In the genomic region with DNA sequence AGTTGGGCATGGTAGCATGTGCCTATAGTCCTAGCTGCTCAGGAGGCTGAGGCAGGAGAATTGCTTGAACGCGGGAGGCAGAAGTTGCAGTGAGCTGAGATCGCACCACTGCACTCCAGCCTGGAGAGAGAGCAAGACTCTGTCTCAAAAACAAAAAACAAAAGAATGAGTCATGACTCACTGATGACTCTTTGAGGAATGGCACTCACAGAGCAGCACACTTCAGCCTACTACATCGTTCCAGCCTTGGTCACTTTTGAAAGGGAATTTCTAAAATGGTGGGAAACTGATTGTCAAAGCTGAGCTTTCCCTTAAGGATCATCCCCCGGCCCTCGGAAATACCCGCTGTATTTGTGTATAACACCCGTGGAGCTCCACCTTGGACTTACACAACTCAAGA, we compare ENCODE assay signal across 12 cellular contexts.
A peak's percentile ranks its signal among the peaks of the same experiment; 100 is the strongest.
DNase-seq lines count a peak whose midpoint lies in the region; ATAC-seq, FAIRE-seq and TF ChIP-seq lines count a peak whose summit lies in the region.
"Had no signal": no experiment of that assay in that cellular context is flagged by ENCODE, and none has a peak within 500 bp of the region (broad histone marks: within the 10 kb centered on the region; RNA-seq: fewer than 3 reads in every experiment).

No MANE protein-coding gene starts in this region.

- H3K4me3 Mint-ChIP-seq in H9, result no peak overlapping the region
- no peak overlapping the region for H3K4me3 Mint-ChIP-seq in activated T-helper 1 cell treated with anti-CD3 and anti-CD28 coated beads, Interleukin-12 subunit alpha, Interleukin-12 subunit beta, Interleukin-2, Interleukin-4 antibody, amounts not matched to agents 30 ng/mL and 10 ng/mL and 1 ng/mL, durations not matched to agents 14 hours and 24 hours and 36 hours
- H3K4me3 Mint-ChIP-seq: B cell had no signal

- no peak overlapping the region for H3K27ac Mint-ChIP-seq in activated naive CD4-positive, alpha-beta T cell treated with anti-CD3 and anti-CD28 coated beads, Interleukin-2, amount 50 U/mL, for 72 hours
- H3K27ac Mint-ChIP-seq in H9, result no peak overlapping the region
- no peak overlapping the region for H3K27ac Mint-ChIP-seq in activated T-helper 1 cell treated with anti-CD3 and anti-CD28 coated beads, Interleukin-12 subunit alpha, Interleukin-12 subunit beta, Interleukin-2, Interleukin-4 antibody, amounts not matched to agents 30 ng/mL and 10 ng/mL and 1 ng/mL, durations not matched to agents 14 hours and 24 hours and 36 hours
- H3K27ac Mint-ChIP-seq: B cell had no signal

- no peak overlapping the region for H4K91ac ChIP-seq in H9 (ENCODE audit: insufficient read length, low read depth, low read length)

- no peak overlapping the region for H3K23ac ChIP-seq in H9 (ENCODE audit: insufficient read length, low read depth, low read length)

- no peaks in the 10 kb centered on the region for H3K9me3 ChIP-seq in H9 (ENCODE audit: control insufficient read depth, low read depth, low read length)

- H2BK15ac ChIP-seq in H9 (ENCODE audit: low read depth, low read length), result no peak overlapping the region

- H3K27ac ChIP-seq in H9 (ENCODE audit: insufficient read length, low read depth, low read length), result no peak overlapping the region

- no peak overlapping the region for H3T11ph ChIP-seq in H9 (ENCODE audit: low read length)

- H3K27me3 ChIP-seq in H9 (ENCODE audit: insufficient read depth, low read length), result no peaks in the 10 kb centered on the region

- H3K9ac ChIP-seq in H9 (ENCODE audit: extremely low read depth, insufficient read length, low read length), result no peak overlapping the region

- H3K56ac ChIP-seq in H9 (ENCODE audit: insufficient read length, low read depth, low read length), result no peak overlapping the region

- no peaks in the 10 kb centered on the region for H3K36me3 Mint-ChIP-seq in activated naive CD4-positive, alpha-beta T cell treated with anti-CD3 and anti-CD28 coated beads, Interleukin-2, amount 50 U/mL, for 72 hours
- peaks cover 0 to 5% (median 0%) of the 10 kb centered on the region in 3 experiments; a peak in 3 of 7 replicates for H3K36me3 Mint-ChIP-seq in H9 (ENCODE audit: insufficient read depth in 1 of 3, low read depth in 3 of 3)
- no peaks in the 10 kb centered on the region for H3K36me3 Mint-ChIP-seq in activated T-helper 1 cell treated with anti-CD3 and anti-CD28 coated beads, Interleukin-12 subunit alpha, Interleukin-12 subunit beta, Interleukin-2, Interleukin-4 antibody, amounts not matched to agents 30 ng/mL and 10 ng/mL and 1 ng/mL, durations not matched to agents 14 hours and 24 hours and 36 hours (ENCODE audit: low read depth)

- no peak overlapping the region for H2AFZ ChIP-seq in H9 (ENCODE audit: low read length)

- H3K27me3 Mint-ChIP-seq in H9 (ENCODE audit: low read depth), result no peaks in the 10 kb centered on the region; the same call in 1 of the 2 replicates
- peaks cover 22% of the 10 kb centered on the region for H3K27me3 Mint-ChIP-seq in activated T-helper 1 cell treated with anti-CD3 and anti-CD28 coated beads, Interleukin-12 subunit alpha, Interleukin-12 subunit beta, Interleukin-2, Interleukin-4 antibody, amounts not matched to agents 30 ng/mL and 10 ng/mL and 1 ng/mL, durations not matched to agents 14 hours and 24 hours and 36 hours (ENCODE audit: insufficient read depth)
- H3K27me3 Mint-ChIP-seq: B cell had no signal

- no peak overlapping the region for H3K14ac ChIP-seq in H9 (ENCODE audit: insufficient read depth, low read length)

- no peak overlapping the region for H2BK5ac ChIP-seq in H9 (ENCODE audit: insufficient read length, low read length)

- ATAC-seq in activated naive CD4-positive, alpha-beta T cell treated with anti-CD3 and anti-CD28 coated beads, Interleukin-2, amount 50 U/mL, for 72 hours, result peak; percentile 26 to 57

- no peaks in the 10 kb centered on the region for H3K79me2 ChIP-seq in H9 (ENCODE audit: insufficient read depth, low read length)

- intact Hi-C loops in activated T-helper 1 cell treated with anti-CD3 and anti-CD28 coated beads, Interleukin-12 subunit alpha, Interleukin-12 subunit beta, Interleukin-2, Interleukin-4 antibody, amounts not matched to agents 30 ng/mL and 10 ng/mL and 1 ng/mL, durations not matched to agents 14 hours and 24 hours and 36 hours (cut with micrococcal nuclease), result loop anchor here (2.0 to 5.0 kb wide), 3 partner anchors 63 to 219 kb away; a partner anchor contains a TSS

- no peak overlapping the region for H4K8ac ChIP-seq in H9 (replicated peaks; ENCODE audit: insufficient read length, low read depth, low read length)

- DNase-seq in activated naive CD4-positive, alpha-beta T cell treated with anti-CD3 and anti-CD28 coated beads, Interleukin-2, amount 50 U/mL, for 72 hours (ENCODE audit: low spot score in 2 of 2), result no peak
- no peak for DNase-seq in activated naive CD4-positive, alpha-beta T cell treated with anti-CD3 and anti-CD28 coated beads, Interleukin-2, amount 50 U/mL, for 16 hours
- DNase-seq in T1000 (lab: John Stamatoyannopoulos, UW) (peak; percentile 7), foreskin fibroblast (peak; percentile 81 to 88), urothelium cell line (ENCODE audit: low spot score) (peak; percentile 85), H9 (no peak)
- no peak for DNase-seq in activated T-helper 1 cell treated with anti-CD3 and anti-CD28 coated beads, Interleukin-12 subunit alpha, Interleukin-12 subunit beta, Interleukin-2, Interleukin-4 antibody, amounts not matched to agents 30 ng/mL and 10 ng/mL and 1 ng/mL, durations not matched to agents 14 hours and 24 hours and 36 hours (ENCODE audit: low spot score)
- no peak for DNase-seq in stimulated activated CD4-positive, alpha-beta T cell treated with anti-CD3 and anti-CD28 coated beads, Interleukin-4, amount 100 ng/mL, for 1 hour
- DNase-seq: activated CD4-positive, alpha-beta T cell treated with anti-CD3 and anti-CD28 coated beads, Interleukin-2, amount 50 U/mL, for 48 hours; amygdala had no signal

- H3K4ac ChIP-seq in H9 (ENCODE audit: low read depth, low read length), result no peak overlapping the region

- H3K4me1 ChIP-seq in H9 (ENCODE audit: insufficient read depth, low read length), result 0 out of 2 replicates have a peak, but pooled peaks cover 1% of the 10 kb centered on the region

- no peak overlapping the region for H2AK5ac ChIP-seq in H9 (ENCODE audit: insufficient read length, low read length)

- H4K20me1 ChIP-seq in H9 (ENCODE audit: control insufficient read depth, insufficient read depth, insufficient read length), result no peaks in the 10 kb centered on the region

- no peak overlapping the region for H3K18ac ChIP-seq in H9 (ENCODE audit: insufficient read length, low read depth, low read length)

- peaks cover 28 to 37% of the 10 kb centered on the region in 2 experiments for H3K4me1 Mint-ChIP-seq in H9
- H3K4me1 Mint-ChIP-seq in activated T-helper 1 cell treated with anti-CD3 and anti-CD28 coated beads, Interleukin-12 subunit alpha, Interleukin-12 subunit beta, Interleukin-2, Interleukin-4 antibody, amounts not matched to agents 30 ng/mL and 10 ng/mL and 1 ng/mL, durations not matched to agents 14 hours and 24 hours and 36 hours (ENCODE audit: low read depth), result peaks cover 31% of the 10 kb centered on the region

- no peaks in the 10 kb centered on the region for H3K23me2 ChIP-seq in H9 (ENCODE audit: insufficient read length, low read depth, low read length, poor library complexity, severe bottlenecking)

- no peak for FAIRE-seq in urothelium cell line (lab: Jason Lieb, UNC)

- no peak overlapping the region for H2BK120ac ChIP-seq in H9 (ENCODE audit: low read depth, low read length, poor library complexity, severe bottlenecking)

- H3K4me2 ChIP-seq in H9 (ENCODE audit: insufficient read depth, insufficient read length, low read length), result no peak overlapping the region

- TF ChIP-seq CTCF in foreskin fibroblast (IDR thresholded peaks at IDR 0.05; ENCODE audit: low read depth, low read length), result no peak
- no peak for TF ChIP-seq CTCF in H9 (conservative IDR thresholded peaks at IDR 0.05)

- WGBS in H9 (ENCODE audit: extremely low coverage, insufficient read length, low lambda C conversion rate), result no CpG with 5 or more reads among the region's 8 CpGs

- no peak overlapping the region for H2BK12ac ChIP-seq in H9 (ENCODE audit: insufficient read length, low read depth, low read length)

- no peaks in the 10 kb centered on the region for H3K9me3 Mint-ChIP-seq in activated naive CD4-positive, alpha-beta T cell treated with anti-CD3 and anti-CD28 coated beads, Interleukin-2, amount 50 U/mL, for 72 hours
- peaks cover 0 to 7% of the 10 kb centered on the region in 2 experiments; a peak in 2 of 5 replicates for H3K9me3 Mint-ChIP-seq in H9
- no peaks in the 10 kb centered on the region for H3K9me3 Mint-ChIP-seq in activated T-helper 1 cell treated with anti-CD3 and anti-CD28 coated beads, Interleukin-12 subunit alpha, Interleukin-12 subunit beta, Interleukin-2, Interleukin-4 antibody, amounts not matched to agents 30 ng/mL and 10 ng/mL and 1 ng/mL, durations not matched to agents 14 hours and 24 hours and 36 hours

- H3K79me1 ChIP-seq in H9 (ENCODE audit: insufficient read depth, low read depth, low read length, poor library complexity, severe bottlenecking), result no peaks in the 10 kb centered on the region

- no peak overlapping the region for H2BK20ac ChIP-seq in H9 (ENCODE audit: low read depth, low read length, poor library complexity, severe bottlenecking)

- H3K4me3 ChIP-seq in foreskin fibroblast (ENCODE audit: low read depth in 1 of 2, low read length in 2 of 2), result no peak overlapping the region
- H3K4me3 ChIP-seq: lung had no signal

- H4K5ac ChIP-seq in H9 (ENCODE audit: insufficient read length, low read depth, low read length), result no peak overlapping the region

Comparison
In these comparisons a context has a peak if more than half of its experiments do, and no peak if none do; other contexts are left out.
1. DNase-seq: peak in T1000 (single experiment), foreskin fibroblast (2 of 2) and urothelium cell line (single experiment); none in activated naive CD4-positive, alpha-beta T cell treated with anti-CD3 and anti-CD28 coated beads, Interleukin-2, amount 50 U/mL, for 72 hours (0 of 2), activated naive CD4-positive, alpha-beta T cell treated with anti-CD3 and anti-CD28 coated beads, Interleukin-2, amount 50 U/mL, for 16 hours (single experiment), H9 (single experiment), activated T-helper 1 cell treated with anti-CD3 and anti-CD28 coated beads, Interleukin-12 subunit alpha, Interleukin-12 subunit beta, Interleukin-2, Interleukin-4 antibody, amounts not matched to agents 30 ng/mL and 10 ng/mL and 1 ng/mL, durations not matched to agents 14 hours and 24 hours and 36 hours (single experiment) and stimulated activated CD4-positive, alpha-beta T cell treated with anti-CD3 and anti-CD28 coated beads, Interleukin-4, amount 100 ng/mL, for 1 hour (single experiment).